15 cellular contexts compared by ENCODE assay signal in genomic region chr3:160671231-160671630, GRCh38. TPM values are rescaled to one million over a fixed set of nuclear protein-coding genes. Genes with fewer than 3 reads are reported as not detected.
DNase-seq lines count a peak whose midpoint lies in the region; ATAC-seq and TF ChIP-seq lines count a peak whose summit lies in the region.
"Had no signal": no experiment of that assay in that cellular context is flagged by ENCODE, and none has a peak within 500 bp of the region (broad histone marks: within the 10 kb centered on the region; RNA-seq: fewer than 3 reads in every experiment).

No MANE protein-coding gene starts in this region.

- H3K27me3 ChIP-seq in gastroesophageal sphincter, result no peaks in the 10 kb centered on the region
- H3K27me3 ChIP-seq: SJCRH30 had no signal

- TF ChIP-seq CTCF in activated B cell treated with CpG ODN at 0.5 μM for 24 hours (IDR thresholded peaks at IDR 0.05) (no peak), gastroesophageal sphincter (IDR thresholded peaks at IDR 0.05) (no peak)

- H3K27me3 Mint-ChIP-seq in activated B cell treated with CpG ODN at 0.5 μM for 24 hours, result no peaks in the 10 kb centered on the region

- H3K9me3 ChIP-seq in gastroesophageal sphincter, result no peaks in the 10 kb centered on the region
- H3K9me3 ChIP-seq: SJCRH30 had no signal

- peaks cover 16% of the 10 kb centered on the region for H3K4me1 Mint-ChIP-seq in activated B cell treated with CpG ODN at 0.5 μM for 24 hours
- H3K4me1 Mint-ChIP-seq: activated CD8-positive, alpha-beta memory T cell treated with anti-CD3 and anti-CD28 coated beads, Interleukin-2, amount 10 ng/mL, durations not matched to agents 7 days and 5 days had no signal

- DNase-seq in activated B cell treated with CpG ODN at 0.5 μM for 24 hours (no peak), UCSD-AML1 (lab: John Stamatoyannopoulos, UW; ENCODE audit: unreplicated experiment) (no peak), T-helper 1 cell (no peak), germinal center (ENCODE audit: low spot score) (no peak)
- DNase-seq: activated CD8-positive, alpha-beta memory T cell treated with anti-CD3 and anti-CD28 coated beads, Interleukin-2, amount 10 ng/mL, durations not matched to agents 7 days and 5 days; foreskin melanocyte; H7; NCI-H146; SJCRH30 had no signal

- H3K9me3 Mint-ChIP-seq in activated B cell treated with CpG ODN at 0.5 μM for 24 hours, result no peaks in the 10 kb centered on the region
- H3K9me3 Mint-ChIP-seq: stimulated activated naive CD8-positive, alpha-beta T cell treated with anti-CD3 and anti-CD28 coated beads, Interleukin-15, Interleukin-2, amounts not matched to agents 100 ng/mL and 50 ng/mL, for 24 hours had no signal

- CTCF ChIA-PET in activated B cell treated with CpG ODN at 0.5 μM for 24 hours (lab: Charles Lee), result no interaction called here

- H3K4me3 ChIP-seq in gastroesophageal sphincter, result no peak overlapping the region
- H3K4me3 ChIP-seq: SJCRH30 had no signal

- H3K4me3 Mint-ChIP-seq in activated B cell treated with CpG ODN at 0.5 μM for 24 hours, result no peak overlapping the region
- H3K4me3 Mint-ChIP-seq: activated CD8-positive, alpha-beta memory T cell treated with anti-CD3 and anti-CD28 coated beads, Interleukin-2, amount 10 ng/mL, durations not matched to agents 7 days and 5 days; stimulated activated naive CD8-positive, alpha-beta T cell treated with anti-CD3 and anti-CD28 coated beads, Interleukin-15, Interleukin-2, amounts not matched to agents 100 ng/mL and 50 ng/mL, for 24 hours had no signal

- TF ChIP-seq POLR2A in gastroesophageal sphincter (IDR thresholded peaks at IDR 0.05), result no peak

- POLR2A ChIA-PET in activated B cell treated with CpG ODN at 0.5 μM for 24 hours (lab: Charles Lee), result no interaction called here

- no peak overlapping the region for H3K27ac ChIP-seq in gastroesophageal sphincter
- H3K27ac ChIP-seq: SJCRH30 had no signal

- TF ChIP-seq EP300 in gastroesophageal sphincter (IDR thresholded peaks at IDR 0.05), result no peak

- H3K27ac Mint-ChIP-seq in activated B cell treated with CpG ODN at 0.5 μM for 24 hours, result peak overlapping the region; percentile 63
- H3K27ac Mint-ChIP-seq: activated CD8-positive, alpha-beta memory T cell treated with anti-CD3 and anti-CD28 coated beads, Interleukin-2, amount 10 ng/mL, durations not matched to agents 7 days and 5 days; stimulated activated naive CD8-positive, alpha-beta T cell treated with anti-CD3 and anti-CD28 coated beads, Interleukin-15, Interleukin-2, amounts not matched to agents 100 ng/mL and 50 ng/mL, for 24 hours had no signal

- no peaks in the 10 kb centered on the region for H3K36me3 Mint-ChIP-seq in activated B cell treated with CpG ODN at 0.5 μM for 24 hours (ENCODE audit: low read depth)
- H3K36me3 Mint-ChIP-seq: activated CD8-positive, alpha-beta memory T cell treated with anti-CD3 and anti-CD28 coated beads, Interleukin-2, amount 10 ng/mL, durations not matched to agents 7 days and 5 days had no signal

- intact Hi-C loops in activated B cell treated with CpG ODN at 0.5 μM for 24 hours (cut with micrococcal nuclease), result no loop called here

- H3K4me1 ChIP-seq in gastroesophageal sphincter, result no peaks in the 10 kb centered on the region
- H3K4me1 ChIP-seq: SJCRH30 had no signal

- no peaks in the 10 kb centered on the region for H3K36me3 ChIP-seq in gastroesophageal sphincter
- H3K36me3 ChIP-seq: SJCRH30 had no signal

- WGBS in gastroesophageal sphincter (ENCODE audit: low coverage in 1 of 2), 2 donors, result 63 to 82% methylated on average over 6 of the region's 6 CpGs

- ATAC-seq in GM18520 (IDR thresholded peaks at IDR 0.05; ENCODE audit: unreplicated experiment), result peak; percentile 93
- ATAC-seq in GM21619 (IDR thresholded peaks at IDR 0.05; ENCODE audit: unreplicated experiment), result peak; percentile 94
- peak; percentile 95 for ATAC-seq in HG03175 (IDR thresholded peaks at IDR 0.05; ENCODE audit: unreplicated experiment)
- ATAC-seq in activated B cell treated with CpG ODN at 0.5 μM for 24 hours (ENCODE audit: low read depth), result no peak
- ATAC-seq in gastroesophageal sphincter, result no peak
- ATAC-seq: activated CD8-positive, alpha-beta memory T cell treated with anti-CD3 and anti-CD28 coated beads, Interleukin-2, amount 10 ng/mL, durations not matched to agents 7 days and 5 days had no signal

RNA-seq across cellular contexts. Expression of gene ARL14, which starts 5.7 kb away (rescaled TPM):
- total RNA-seq in activated B cell treated with CpG ODN at 0.5 μM for 24 hours (0.17 and 0.18 TPM in 2 replicates), gastroesophageal sphincter (not detected)
- total RNA-seq: activated CD8-positive, alpha-beta memory T cell treated with anti-CD3 and anti-CD28 coated beads, Interleukin-2, amount 10 ng/mL, durations not matched to agents 7 days and 5 days; SJCRH30; skeletal muscle tissue had no signal

Comparison
In these comparisons a context has a peak if more than half of its experiments do, and no peak if none do; other contexts are left out.
1. ATAC-seq: peak in GM18520 (single experiment), GM21619 (single experiment) and HG03175 (single experiment); none in activated B cell treated with CpG ODN at 0.5 μM for 24 hours (single experiment) and gastroesophageal sphincter (single experiment).